In the genomic region with DNA sequence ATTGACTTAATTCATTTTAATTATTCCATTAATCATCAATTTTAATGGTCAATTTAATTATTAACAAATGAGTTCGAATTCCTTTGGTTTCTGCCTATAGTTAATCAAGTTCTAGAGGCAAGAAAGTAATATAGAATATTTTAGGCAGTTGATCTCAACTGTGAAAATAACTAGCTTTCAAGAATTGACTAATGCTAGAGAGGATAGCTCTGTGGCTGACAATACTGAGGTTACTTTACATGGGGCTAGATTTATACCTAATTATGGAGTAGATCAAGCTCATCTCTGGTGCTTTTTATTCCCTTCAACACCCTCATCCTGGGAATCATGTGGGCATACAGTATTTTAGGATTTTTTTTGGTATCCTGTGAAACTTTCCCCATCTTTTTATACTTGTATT, we compare ENCODE assay signal across 17 cellular contexts.
A peak's percentile ranks its signal among the peaks of the same experiment; 100 is the strongest.
DNase-seq lines count a peak whose midpoint lies in the region; ATAC-seq and TF ChIP-seq lines count a peak whose summit lies in the region.
"Had no signal": no experiment of that assay in that cellular context is flagged by ENCODE, and none has a peak within 500 bp of the region (broad histone marks: within the 10 kb centered on the region; RNA-seq: fewer than 3 reads in every experiment).

No MANE protein-coding gene starts in this region.

- H3K36me3 Mint-ChIP-seq in type B pancreatic cell: no peaks in the 10 kb centered on the region
- H3K36me3 Mint-ChIP-seq in activated CD4-positive, alpha-beta T cell treated with anti-CD3 and anti-CD28 coated beads, Interleukin-2, amount 10 ng/mL, durations not matched to agents 24 days and 14 days (ENCODE audit: low read depth): no peaks in the 10 kb centered on the region
- H3K36me3 Mint-ChIP-seq: CD8-positive, alpha-beta T cell had no signal

- intact Hi-C loops in activated CD4-positive, alpha-beta T cell treated with anti-CD3 and anti-CD28 coated beads, Interleukin-2, amount 10 ng/mL, durations not matched to agents 24 days and 14 days (cut with micrococcal nuclease): no loop called here

- ATAC-seq in GM19351 (IDR thresholded peaks at IDR 0.05; ENCODE audit: unreplicated experiment) (peak; percentile 54), HG02885 (IDR thresholded peaks at IDR 0.05; ENCODE audit: poor library complexity, unreplicated experiment) (peak; percentile 54), HG03565 (IDR thresholded peaks at IDR 0.05; ENCODE audit: unreplicated experiment) (peak; percentile 38), HG03095 (IDR thresholded peaks at IDR 0.05; ENCODE audit: unreplicated experiment) (no peak)
- ATAC-seq: A549; CD8-positive, alpha-beta T cell; HCT116 had no signal

- TF ChIP-seq CTCF in GM10266 (IDR thresholded peaks at IDR 0.05; ENCODE audit: control insufficient read depth, insufficient read depth, low read depth, missing control alignments) (no peak), type B pancreatic cell (conservative IDR thresholded peaks at IDR 0.05) (no peak)

- H3K4me3 Mint-ChIP-seq in type B pancreatic cell: no peak overlapping the region
- no peak overlapping the region for H3K4me3 Mint-ChIP-seq in activated CD4-positive, alpha-beta T cell treated with anti-CD3 and anti-CD28 coated beads, Interleukin-2, amount 10 ng/mL, durations not matched to agents 24 days and 14 days
- H3K4me3 Mint-ChIP-seq: B cell; CD8-positive, alpha-beta T cell; HFFc6 had no signal

- no peak overlapping the region for H3K27ac Mint-ChIP-seq in type B pancreatic cell
- no peak overlapping the region for H3K27ac Mint-ChIP-seq in activated CD4-positive, alpha-beta T cell treated with anti-CD3 and anti-CD28 coated beads, Interleukin-2, amount 10 ng/mL, durations not matched to agents 24 days and 14 days
- H3K27ac Mint-ChIP-seq: B cell; CD8-positive, alpha-beta T cell; HFFc6 had no signal

- no peaks in the 10 kb centered on the region for H3K27me3 Mint-ChIP-seq in type B pancreatic cell
- peaks cover 5% of the 10 kb centered on the region for H3K27me3 Mint-ChIP-seq in activated CD4-positive, alpha-beta T cell treated with anti-CD3 and anti-CD28 coated beads, Interleukin-2, amount 10 ng/mL, durations not matched to agents 24 days and 14 days
- H3K27me3 Mint-ChIP-seq: B cell had no signal

- H3K4me1 Mint-ChIP-seq in type B pancreatic cell (ENCODE audit: unreplicated experiment): no peaks in the 10 kb centered on the region
- H3K4me1 Mint-ChIP-seq in activated CD4-positive, alpha-beta T cell treated with anti-CD3 and anti-CD28 coated beads, Interleukin-2, amount 10 ng/mL, durations not matched to agents 24 days and 14 days: no peaks in the 10 kb centered on the region
- H3K4me1 Mint-ChIP-seq: B cell had no signal

- H3K9me3 Mint-ChIP-seq in type B pancreatic cell: no peaks in the 10 kb centered on the region
- H3K9me3 Mint-ChIP-seq in activated CD4-positive, alpha-beta T cell treated with anti-CD3 and anti-CD28 coated beads, Interleukin-2, amount 10 ng/mL, durations not matched to agents 24 days and 14 days: no peaks in the 10 kb centered on the region
- H3K9me3 Mint-ChIP-seq: HFFc6 had no signal

- DNase-seq in GM10266 (ENCODE audit: extremely low spot score) (peak; percentile 5), type B pancreatic cell (ENCODE audit: extremely low spot score, unreplicated experiment) (no peak)
- no peak for DNase-seq in activated CD4-positive, alpha-beta T cell treated with anti-CD3 and anti-CD28 coated beads, Interleukin-2, amount 10 ng/mL, durations not matched to agents 24 days and 14 days
- DNase-seq: Calu3; CD8-positive, alpha-beta T cell; DMS79 treated with DMSO at 0.1 percent for 48 hours; GF-D8; GOT3; H7; HFFc6 had no signal
